In the genomic region with DNA sequence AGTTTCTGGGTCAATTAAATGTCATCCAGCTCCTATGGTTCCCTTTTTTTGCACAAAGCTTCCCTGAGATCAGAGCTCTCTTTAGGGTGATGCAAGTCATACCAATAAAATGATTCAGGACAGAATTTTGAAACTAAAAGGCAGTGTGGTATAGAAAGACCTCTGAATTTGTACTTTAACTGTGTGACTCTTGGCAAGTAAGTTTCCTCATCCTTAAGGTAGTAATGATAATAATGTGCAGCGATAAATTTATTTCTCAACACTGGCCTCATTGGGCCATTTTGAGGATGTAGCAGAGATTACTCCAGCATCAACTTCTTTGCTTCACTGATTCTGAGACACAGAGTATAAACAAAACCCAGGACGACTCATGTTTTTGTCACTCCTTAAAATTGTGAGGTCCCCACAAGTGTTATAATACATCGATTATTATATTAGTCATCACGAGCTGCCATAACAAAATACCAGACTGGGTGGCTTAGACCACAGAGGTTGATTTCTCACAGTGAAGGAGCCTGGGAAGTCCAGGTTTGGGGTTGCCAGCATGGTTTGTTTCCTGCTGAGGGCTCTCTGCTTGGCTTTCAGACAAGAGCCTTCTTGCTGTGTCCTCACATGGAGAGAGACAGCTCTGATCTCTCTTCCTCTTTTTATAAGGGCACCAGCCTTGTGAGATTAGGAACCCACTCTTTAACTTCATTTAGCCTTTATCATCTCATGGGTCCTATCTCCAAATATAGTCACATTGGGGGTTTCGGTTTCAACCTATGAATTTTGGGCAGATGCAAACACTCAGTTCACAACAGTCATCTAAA, we compare ENCODE assay signal across 8 cellular contexts.
DNase-seq lines count a peak whose midpoint lies in the region; ATAC-seq and TF ChIP-seq lines count a peak whose summit lies in the region.

No MANE protein-coding gene starts in this region.

- H3K27ac Mint-ChIP-seq in naive B cell = peak overlapping the region in 4 of 6 donors; percentile 50 to 72 (median 59)

- no peaks in the 10 kb centered on the region for H4K20me1 ChIP-seq in PC-9 (ENCODE audit: insufficient read depth)

- H3K36me3 Mint-ChIP-seq in naive B cell = no peaks in the 10 kb centered on the region

- no peaks in the 10 kb centered on the region for H3K9me2 ChIP-seq in PC-9 (ENCODE audit: insufficient read depth)

- no peaks in the 10 kb centered on the region for H3K79me2 ChIP-seq in PC-9 (ENCODE audit: low read depth)

- H3K9me3 Mint-ChIP-seq in naive B cell = peaks cover 0 to 2% (median 0%) of the 10 kb centered on the region in 7 donors

- H3K4me3 ChIP-seq in PC-9 = no peak overlapping the region
- no peak overlapping the region for H3K4me3 ChIP-seq in tibial artery
- H3K4me3 ChIP-seq in BE2C (ENCODE audit: low read depth, low read length) = no peak overlapping the region

- CTCF ChIA-PET in PC-9 (lab: Charles Lee) = no interaction called here

- H3K4me1 ChIP-seq in PC-9 (replicated peaks; ENCODE audit: insufficient read depth) (peaks cover 24% of the 10 kb centered on the region), tibial artery (no peaks in the 10 kb centered on the region), BE2C (no peaks in the 10 kb centered on the region)

- peaks cover 18 to 37% (median 27%) of the 10 kb centered on the region in 3 donors for H3K4me1 Mint-ChIP-seq in naive B cell

- H3K27me3 Mint-ChIP-seq in naive B cell = peaks cover 0 to 6% (median 0%) of the 10 kb centered on the region in 3 donors

- DNase-seq in PC-9 = peak in 1 of 2 experiments; percentile 88
- DNase-seq in naive B cell = peak; percentile 59
- DNase-seq in CD1c-positive myeloid dendritic cell (ENCODE audit: extremely low spot score) = no peak
- no peak for DNase-seq in NCI-H128 (lab: John Stamatoyannopoulos, UW; ENCODE audit: unreplicated experiment)
- DNase-seq in tibial artery = no peak
- DNase-seq in BE2C = no peak

- intact Hi-C loops in PC-9 (cut with micrococcal nuclease; ENCODE audit: unreplicated experiment) = no loop called here
- intact Hi-C loops in tibial artery (cut with DNase I; ENCODE audit: low total_unique reads) = no loop called here

- H3K4me2 ChIP-seq in PC-9 = peak overlapping the region; percentile 10; the same call in 1 of the 2 replicates

- POLR2A ChIA-PET in PC-9 (lab: Charles Lee; ENCODE audit: unreplicated experiment) = no interaction called here

- H2AFZ ChIP-seq in PC-9 = peak overlapping the region; percentile 15; the same call in 1 of the 2 replicates

- BruUV-seq in PC-9 (replicated peaks; lab: Mats Ljungman, UMichigan) = no TSS peak

- TF ChIP-seq CTCF in PC-9 (conservative IDR thresholded peaks at IDR 0.05) = no peak
- no peak for TF ChIP-seq CTCF in tibial artery (IDR thresholded peaks at IDR 0.05)
- no peak for TF ChIP-seq CTCF in BE2C (IDR thresholded peaks at IDR 0.05; ENCODE audit: low read depth, low read length)

- H3K27ac ChIP-seq in PC-9 (peak overlapping the region; percentile 85), tibial artery (no peak overlapping the region)

- ATAC-seq in GM19023 (IDR thresholded peaks at IDR 0.05; ENCODE audit: unreplicated experiment) = peak; percentile 94
- peak; percentile 92 for ATAC-seq in HG02840 (IDR thresholded peaks at IDR 0.05; ENCODE audit: low FRiP score, unreplicated experiment)
- peak; percentile 96 to 97 for ATAC-seq in naive B cell (ENCODE audit: low read depth in 2 of 2)

- H3K36me3 ChIP-seq in PC-9 (ENCODE audit: low read depth) = no peaks in the 10 kb centered on the region
- no peaks in the 10 kb centered on the region for H3K36me3 ChIP-seq in tibial artery
- no peaks in the 10 kb centered on the region for H3K36me3 ChIP-seq in BE2C

- no peaks in the 10 kb centered on the region for H3K9me3 ChIP-seq in PC-9 (ENCODE audit: insufficient read depth, low read depth)
- H3K9me3 ChIP-seq in tibial artery = no peaks in the 10 kb centered on the region
- H3K9me3 ChIP-seq in BE2C = no peaks in the 10 kb centered on the region

- peak overlapping the region in 5 of 8 donors; percentile 20 to 80 (median 65) for H3K4me3 Mint-ChIP-seq in naive B cell

- H3F3A ChIP-seq in PC-9 (ENCODE audit: insufficient read depth, low read depth) = peaks cover 18% of the 10 kb centered on the region; the same call in 1 of the 2 replicates

- no peaks in the 10 kb centered on the region for H3K27me3 ChIP-seq in PC-9 (ENCODE audit: insufficient read depth, low read depth)
- H3K27me3 ChIP-seq in tibial artery = no peaks in the 10 kb centered on the region
- H3K27me3 ChIP-seq in BE2C = no peaks in the 10 kb centered on the region
